Comparison of ENCODE assay signal across 11 cellular contexts in genomic region chr10:78700816-78701520, GRCh38.
"Had no signal": no experiment of that assay in that cellular context is flagged by ENCODE, and none has a peak within 500 bp of the region (broad histone marks: within the 10 kb centered on the region; RNA-seq: fewer than 3 reads in every experiment).

No MANE protein-coding gene starts in this region.

- H3K79me2 ChIP-seq: parathyroid adenoma had no signal

- H2AFZ ChIP-seq: parathyroid adenoma had no signal

- ATAC-seq: naive thymus-derived CD8-positive, alpha-beta T cell had no signal

- H3K27ac ChIP-seq: parathyroid adenoma had no signal

- H3K9ac ChIP-seq: parathyroid adenoma had no signal

- DNase-seq: activated CD4-positive, alpha-beta T cell treated with anti-CD3 and anti-CD28 coated beads, Interleukin-2, amount 50 U/mL, for 4 hours; activated naive CD4-positive, alpha-beta T cell; activated naive CD8-positive, alpha-beta T cell treated with anti-CD3 and anti-CD28 coated beads for 36 hours; amniotic stem cell; caudate nucleus; erythroblast; mesenchymal stem cell; naive thymus-derived CD8-positive, alpha-beta T cell; stimulated activated CD8-positive, alpha-beta memory T cell treated with anti-CD3 and anti-CD28 coated beads, Interleukin-4, amount 100 ng/mL, for 48 hours; stimulated activated naive CD4-positive, alpha-beta T cell had no signal
